In the genomic region with DNA sequence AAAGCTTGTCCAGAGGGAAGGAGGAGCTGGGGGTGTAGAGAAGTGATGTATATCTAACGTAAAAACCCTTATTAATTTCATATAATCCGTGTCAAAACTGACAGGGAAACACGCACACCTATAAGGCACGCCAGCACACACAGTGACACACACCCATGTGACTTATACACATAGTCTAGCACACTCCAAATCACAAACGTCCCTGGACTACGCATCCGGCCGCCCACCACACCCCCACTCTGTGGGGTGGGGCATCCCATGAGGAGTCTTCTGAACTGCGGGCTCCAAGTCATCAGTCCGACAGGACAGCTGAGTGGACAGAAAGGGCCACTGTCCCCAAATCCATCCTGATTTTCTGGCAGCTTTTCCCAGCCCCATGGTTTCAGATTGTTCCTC, we compare ENCODE assay signal across 8 cellular contexts. TPM values are rescaled to one million over a fixed set of nuclear protein-coding genes. Genes with fewer than 3 reads are reported as not detected.
DNase-seq lines count a peak whose midpoint lies in the region; ATAC-seq and TF ChIP-seq lines count a peak whose summit lies in the region.

No MANE protein-coding gene starts in this region.

- DNase-seq in EH (ENCODE audit: low read depth) (peak; percentile 80), T-helper 22 cell (ENCODE audit: low read depth) (peak; percentile 40), MCF 10A (ENCODE audit: unreplicated experiment) (peak; percentile 60), kidney tubule cell (ENCODE audit: low spot score) (peak; percentile 81), inferior parietal cortex (ENCODE audit: extremely low spot score) (no peak)
- DNase-seq in stimulated activated CD4-positive, alpha-beta T cell treated with anti-CD3 and anti-CD28 coated beads, Interleukin-1b, Interleukin-23, amount 100 ng/mL, for 48 hours, result peak; percentile 50

- H3K27me3 Mint-ChIP-seq in MCF 10A (ENCODE audit: insufficient read depth, unreplicated experiment), result no peaks in the 10 kb centered on the region

- TF ChIP-seq CTCF in MCF 10A (IDR thresholded peaks at IDR 0.05; ENCODE audit: unreplicated experiment), result no peak

- ATAC-seq in HG03135 (IDR thresholded peaks at IDR 0.05; ENCODE audit: unreplicated experiment) (peak; percentile 32), HG02759 (IDR thresholded peaks at IDR 0.05; ENCODE audit: unreplicated experiment) (no peak)

- POLR2A ChIA-PET in MCF 10A (lab: Yijun Ruan, JAX), result interaction anchor here (0.7 to 4.7 kb wide), 12 partner anchors 10 to 109 kb away, joined by 3 to 29 read pairs (median 4); a partner anchor contains a TSS

- peak overlapping the region; percentile 82 for H3K4me3 Mint-ChIP-seq in MCF 10A (ENCODE audit: unreplicated experiment)

- no peaks in the 10 kb centered on the region for H3K9me3 Mint-ChIP-seq in MCF 10A (ENCODE audit: unreplicated experiment)

- peak overlapping the region; percentile 17 for H3K27ac Mint-ChIP-seq in MCF 10A (ENCODE audit: low read depth, unreplicated experiment)

- CTCF ChIA-PET in MCF 10A (lab: Yijun Ruan, JAX), result interaction anchor here (0.6 to 11.6 kb wide), 12 partner anchors 10 to 425 kb away, joined by 3 to 124 read pairs (median 6); a partner anchor contains a TSS

- peaks cover 14% of the 10 kb centered on the region for H3K36me3 Mint-ChIP-seq in MCF 10A (ENCODE audit: insufficient read depth, unreplicated experiment)

- TSS peak; percentile 32 for BruUV-seq in MCF 10A (replicated peaks; lab: Mats Ljungman, UMichigan)

- H3K4me1 Mint-ChIP-seq in MCF 10A (ENCODE audit: insufficient read depth, unreplicated experiment), result peaks cover 25% of the 10 kb centered on the region

- intact Hi-C loops in MCF 10A (cut with micrococcal nuclease), result loop anchor here (5.0 kb wide), 1 partner anchor 46 kb away; no protein-coding TSS in a partner anchor

RNA-seq across cellular contexts. Expression of a gene that starts 0.8 kb away (rescaled TPM):
- 183 and 198 TPM in 2 replicates for total RNA-seq in MCF 10A (2022)

RNA-seq across cellular contexts. Expression of a gene that starts 15.6 kb away (rescaled TPM):
- total RNA-seq in MCF 10A (2022), result not detected in 2 replicates

RNA-seq across cellular contexts. Expression of a gene that starts 54.6 kb away (rescaled TPM):
- total RNA-seq in MCF 10A (2022), result not detected in 2 replicates

RNA-seq across cellular contexts. Expression of a gene that starts 56.4 kb away (rescaled TPM):
- total RNA-seq in MCF 10A (2022), result 181 and 208 TPM in 2 replicates
